ENCODE assay signal across 1 cellular context in the genomic region with DNA sequence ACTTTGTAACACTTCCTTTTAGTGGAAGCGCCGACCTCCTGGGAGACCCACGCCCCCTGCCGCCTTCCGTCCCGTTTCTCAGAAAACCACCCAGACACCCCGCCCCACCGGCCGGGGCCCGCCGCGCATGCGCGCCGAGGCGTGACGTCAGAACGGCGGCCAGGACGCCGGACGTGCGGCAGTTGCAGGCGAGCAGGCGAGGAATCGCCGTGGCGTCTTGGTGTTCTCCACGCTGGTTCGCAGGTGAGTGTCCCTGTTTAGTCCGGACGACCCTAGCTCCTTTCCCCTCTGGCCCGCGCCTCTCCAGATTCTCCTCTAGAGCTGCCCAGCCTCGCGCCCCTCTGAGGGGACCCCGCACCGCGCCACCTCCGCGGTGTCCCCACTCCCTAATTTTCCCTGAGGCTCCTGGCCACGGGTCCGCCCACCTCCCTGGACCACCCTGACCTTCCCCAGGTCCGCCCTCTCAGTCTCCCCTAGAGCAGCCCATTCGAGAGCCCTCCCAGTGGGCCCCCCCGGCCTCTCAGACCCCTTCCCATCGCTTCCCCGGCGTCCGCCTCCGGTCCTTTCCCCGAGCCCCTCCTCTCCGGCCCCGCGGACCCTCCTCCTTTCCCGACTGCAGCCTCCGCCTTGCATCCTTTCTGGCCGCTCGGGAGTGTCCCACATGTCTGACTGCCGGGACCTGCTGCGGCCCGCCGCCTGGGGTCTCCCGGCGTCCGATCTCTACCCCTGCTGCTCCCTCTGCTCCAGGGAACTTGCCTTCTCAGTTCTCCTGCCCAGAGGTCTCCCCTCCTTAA.
TF ChIP-seq lines count a peak whose summit lies in the region.

A gene with protein sequence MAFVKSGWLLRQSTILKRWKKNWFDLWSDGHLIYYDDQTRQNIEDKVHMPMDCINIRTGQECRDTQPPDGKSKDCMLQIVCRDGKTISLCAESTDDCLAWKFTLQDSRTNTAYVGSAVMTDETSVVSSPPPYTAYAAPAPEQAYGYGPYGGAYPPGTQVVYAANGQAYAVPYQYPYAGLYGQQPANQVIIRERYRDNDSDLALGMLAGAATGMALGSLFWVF (plus strand): TSS at position 181 of the 794 bp plus-strand sequence. CDS start 15,606 bp downstream, outside the sequence.

TF ChIP-seq in HepG2, 621 proteins besides CTCF, POLR2A, EP300 and RAD21 (continued from another document and continues in another):
- TF ChIP-seq ELF4 (CRISPR knock-in tag; IDR thresholded peaks at IDR 0.05; ENCODE audit: borderline replicate concordance) = no peak; the same call in 1 of the 2 replicates
- TF ChIP-seq, protein P1, sequence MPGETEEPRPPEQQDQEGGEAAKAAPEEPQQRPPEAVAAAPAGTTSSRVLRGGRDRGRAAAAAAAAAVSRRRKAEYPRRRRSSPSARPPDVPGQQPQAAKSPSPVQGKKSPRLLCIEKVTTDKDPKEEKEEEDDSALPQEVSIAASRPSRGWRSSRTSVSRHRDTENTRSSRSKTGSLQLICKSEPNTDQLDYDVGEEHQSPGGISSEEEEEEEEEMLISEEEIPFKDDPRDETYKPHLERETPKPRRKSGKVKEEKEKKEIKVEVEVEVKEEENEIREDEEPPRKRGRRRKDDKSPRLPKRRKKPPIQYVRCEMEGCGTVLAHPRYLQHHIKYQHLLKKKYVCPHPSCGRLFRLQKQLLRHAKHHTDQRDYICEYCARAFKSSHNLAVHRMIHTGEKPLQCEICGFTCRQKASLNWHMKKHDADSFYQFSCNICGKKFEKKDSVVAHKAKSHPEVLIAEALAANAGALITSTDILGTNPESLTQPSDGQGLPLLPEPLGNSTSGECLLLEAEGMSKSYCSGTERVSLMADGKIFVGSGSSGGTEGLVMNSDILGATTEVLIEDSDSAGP (CRISPR knock-in tag; IDR thresholded peaks at IDR 0.05; ENCODE audit: borderline replicate concordance) = peak; percentile 3; the same call in 1 of the 2 replicates
- TF ChIP-seq, protein P2, sequence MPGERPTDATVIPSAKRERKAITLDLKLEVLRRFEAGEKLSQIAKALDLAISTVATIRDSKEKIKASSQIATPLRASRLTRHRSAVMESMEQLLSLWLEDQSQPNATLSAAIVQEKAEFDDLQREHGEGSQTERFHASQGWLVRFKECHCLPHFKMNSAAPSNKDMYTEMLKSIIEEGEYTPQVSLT (CRISPR knock-in tag; IDR thresholded peaks at IDR 0.05; ENCODE audit: borderline replicate concordance, low read depth) = no peak
- no peak for TF ChIP-seq ZNF232 (CRISPR knock-in tag; IDR thresholded peaks at IDR 0.05; ENCODE audit: borderline replicate concordance)
- TF ChIP-seq, protein P3, sequence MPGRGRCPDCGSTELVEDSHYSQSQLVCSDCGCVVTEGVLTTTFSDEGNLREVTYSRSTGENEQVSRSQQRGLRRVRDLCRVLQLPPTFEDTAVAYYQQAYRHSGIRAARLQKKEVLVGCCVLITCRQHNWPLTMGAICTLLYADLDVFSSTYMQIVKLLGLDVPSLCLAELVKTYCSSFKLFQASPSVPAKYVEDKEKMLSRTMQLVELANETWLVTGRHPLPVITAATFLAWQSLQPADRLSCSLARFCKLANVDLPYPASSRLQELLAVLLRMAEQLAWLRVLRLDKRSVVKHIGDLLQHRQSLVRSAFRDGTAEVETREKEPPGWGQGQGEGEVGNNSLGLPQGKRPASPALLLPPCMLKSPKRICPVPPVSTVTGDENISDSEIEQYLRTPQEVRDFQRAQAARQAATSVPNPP (CRISPR knock-in tag; IDR thresholded peaks at IDR 0.05) = 0 out of 2 replicates have a peak, but pooled peaks have one; percentile 22
- no peak for TF ChIP-seq ZNF431 (CRISPR knock-in tag; IDR thresholded peaks at IDR 0.05; ENCODE audit: borderline replicate concordance, low read depth)
- peak; percentile 59; the same call in 1 of the 2 replicates for TF ChIP-seq MXD4 (CRISPR knock-in tag; IDR thresholded peaks at IDR 0.05)
- TF ChIP-seq, protein P4, sequence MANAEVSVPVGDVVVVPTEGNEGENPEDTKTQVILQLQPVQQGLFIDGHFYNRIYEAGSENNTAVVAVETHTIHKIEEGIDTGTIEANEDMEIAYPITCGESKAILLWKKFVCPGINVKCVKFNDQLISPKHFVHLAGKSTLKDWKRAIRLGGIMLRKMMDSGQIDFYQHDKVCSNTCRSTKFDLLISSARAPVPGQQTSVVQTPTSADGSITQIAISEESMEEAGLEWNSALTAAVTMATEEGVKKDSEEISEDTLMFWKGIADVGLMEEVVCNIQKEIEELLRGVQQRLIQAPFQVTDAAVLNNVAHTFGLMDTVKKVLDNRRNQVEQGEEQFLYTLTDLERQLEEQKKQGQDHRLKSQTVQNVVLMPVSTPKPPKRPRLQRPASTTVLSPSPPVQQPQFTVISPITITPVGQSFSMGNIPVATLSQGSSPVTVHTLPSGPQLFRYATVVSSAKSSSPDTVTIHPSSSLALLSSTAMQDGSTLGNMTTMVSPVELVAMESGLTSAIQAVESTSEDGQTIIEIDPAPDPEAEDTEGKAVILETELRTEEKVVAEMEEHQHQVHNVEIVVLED (CRISPR knock-in tag; IDR thresholded peaks at IDR 0.05; ENCODE audit: borderline replicate concordance) = peak; percentile 91
- TF ChIP-seq, protein P5, sequence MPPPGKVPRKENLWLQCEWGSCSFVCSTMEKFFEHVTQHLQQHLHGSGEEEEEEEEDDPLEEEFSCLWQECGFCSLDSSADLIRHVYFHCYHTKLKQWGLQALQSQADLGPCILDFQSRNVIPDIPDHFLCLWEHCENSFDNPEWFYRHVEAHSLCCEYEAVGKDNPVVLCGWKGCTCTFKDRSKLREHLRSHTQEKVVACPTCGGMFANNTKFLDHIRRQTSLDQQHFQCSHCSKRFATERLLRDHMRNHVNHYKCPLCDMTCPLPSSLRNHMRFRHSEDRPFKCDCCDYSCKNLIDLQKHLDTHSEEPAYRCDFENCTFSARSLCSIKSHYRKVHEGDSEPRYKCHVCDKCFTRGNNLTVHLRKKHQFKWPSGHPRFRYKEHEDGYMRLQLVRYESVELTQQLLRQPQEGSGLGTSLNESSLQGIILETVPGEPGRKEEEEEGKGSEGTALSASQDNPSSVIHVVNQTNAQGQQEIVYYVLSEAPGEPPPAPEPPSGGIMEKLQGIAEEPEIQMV (CRISPR knock-in tag; IDR thresholded peaks at IDR 0.05; ENCODE audit: low read depth) = no peak; the same call in 1 of the 2 replicates
- TF ChIP-seq XRCC5 (optimal IDR thresholded peaks at IDR 0.05; ENCODE audit: low read length) = no peak
- no peak; the same call in 1 of the 2 replicates for TF ChIP-seq ZNF670 (CRISPR knock-in tag; IDR thresholded peaks at IDR 0.05; ENCODE audit: borderline replicate concordance)
- TF ChIP-seq, protein P6, sequence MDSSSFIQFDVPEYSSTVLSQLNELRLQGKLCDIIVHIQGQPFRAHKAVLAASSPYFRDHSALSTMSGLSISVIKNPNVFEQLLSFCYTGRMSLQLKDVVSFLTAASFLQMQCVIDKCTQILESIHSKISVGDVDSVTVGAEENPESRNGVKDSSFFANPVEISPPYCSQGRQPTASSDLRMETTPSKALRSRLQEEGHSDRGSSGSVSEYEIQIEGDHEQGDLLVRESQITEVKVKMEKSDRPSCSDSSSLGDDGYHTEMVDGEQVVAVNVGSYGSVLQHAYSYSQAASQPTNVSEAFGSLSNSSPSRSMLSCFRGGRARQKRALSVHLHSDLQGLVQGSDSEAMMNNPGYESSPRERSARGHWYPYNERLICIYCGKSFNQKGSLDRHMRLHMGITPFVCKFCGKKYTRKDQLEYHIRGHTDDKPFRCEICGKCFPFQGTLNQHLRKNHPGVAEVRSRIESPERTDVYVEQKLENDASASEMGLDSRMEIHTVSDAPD (CRISPR knock-in tag; IDR thresholded peaks at IDR 0.05) = peak; percentile 63; the same call in 1 of the 2 replicates
- peak; percentile 44; the same call in 1 of the 2 replicates for TF ChIP-seq DMAP1 (CRISPR knock-in tag; IDR thresholded peaks at IDR 0.05)
- TF ChIP-seq SMAD9 (CRISPR knock-in tag; IDR thresholded peaks at IDR 0.05) = 0 out of 2 replicates have a peak, but pooled peaks have one; percentile 53
- TF ChIP-seq ZNF790 (CRISPR knock-in tag; IDR thresholded peaks at IDR 0.05; ENCODE audit: borderline replicate concordance) = 0 out of 2 replicates have a peak, but pooled peaks have one; percentile 42
- no peak for TF ChIP-seq FOXM1 (CRISPR knock-in tag; IDR thresholded peaks at IDR 0.05)
- TF ChIP-seq, protein P7, sequence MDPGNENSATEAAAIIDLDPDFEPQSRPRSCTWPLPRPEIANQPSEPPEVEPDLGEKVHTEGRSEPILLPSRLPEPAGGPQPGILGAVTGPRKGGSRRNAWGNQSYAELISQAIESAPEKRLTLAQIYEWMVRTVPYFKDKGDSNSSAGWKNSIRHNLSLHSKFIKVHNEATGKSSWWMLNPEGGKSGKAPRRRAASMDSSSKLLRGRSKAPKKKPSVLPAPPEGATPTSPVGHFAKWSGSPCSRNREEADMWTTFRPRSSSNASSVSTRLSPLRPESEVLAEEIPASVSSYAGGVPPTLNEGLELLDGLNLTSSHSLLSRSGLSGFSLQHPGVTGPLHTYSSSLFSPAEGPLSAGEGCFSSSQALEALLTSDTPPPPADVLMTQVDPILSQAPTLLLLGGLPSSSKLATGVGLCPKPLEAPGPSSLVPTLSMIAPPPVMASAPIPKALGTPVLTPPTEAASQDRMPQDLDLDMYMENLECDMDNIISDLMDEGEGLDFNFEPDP (CRISPR knock-in tag; conservative IDR thresholded peaks at IDR 0.05) = no peak
- no peak; the same call in 1 of the 2 replicates for TF ChIP-seq WIZ (CRISPR knock-in tag; IDR thresholded peaks at IDR 0.05)
- no peak for TF ChIP-seq EZH2 (conservative IDR thresholded peaks at IDR 0.05; ENCODE audit: low read depth, low read length)
- no peak for TF ChIP-seq IKZF1 (IDR thresholded peaks at IDR 0.05)
- TF ChIP-seq, protein P8, sequence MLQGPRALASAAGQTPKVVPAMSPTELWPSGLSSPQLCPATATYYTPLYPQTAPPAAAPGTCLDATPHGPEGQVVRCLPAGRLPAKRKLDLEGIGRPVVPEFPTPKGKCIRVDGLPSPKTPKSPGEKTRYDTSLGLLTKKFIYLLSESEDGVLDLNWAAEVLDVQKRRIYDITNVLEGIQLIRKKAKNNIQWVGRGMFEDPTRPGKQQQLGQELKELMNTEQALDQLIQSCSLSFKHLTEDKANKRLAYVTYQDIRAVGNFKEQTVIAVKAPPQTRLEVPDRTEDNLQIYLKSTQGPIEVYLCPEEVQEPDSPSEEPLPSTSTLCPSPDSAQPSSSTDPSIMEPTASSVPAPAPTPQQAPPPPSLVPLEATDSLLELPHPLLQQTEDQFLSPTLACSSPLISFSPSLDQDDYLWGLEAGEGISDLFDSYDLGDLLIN (CRISPR knock-in tag; IDR thresholded peaks at IDR 0.05; ENCODE audit: borderline replicate concordance) = 0 out of 2 replicates have a peak, but pooled peaks have one; percentile 16
- peak; percentile 96 for TF ChIP-seq ZNF816 (CRISPR knock-in tag; IDR thresholded peaks at IDR 0.05; ENCODE audit: borderline replicate concordance)
- TF ChIP-seq ZNF33A (CRISPR knock-in tag; IDR thresholded peaks at IDR 0.05; ENCODE audit: borderline replicate concordance) = peak; percentile 55; the same call in 1 of the 2 replicates
- TF ChIP-seq KDM4B (CRISPR knock-in tag; IDR thresholded peaks at IDR 0.05) = no peak
- TF ChIP-seq, protein P9, sequence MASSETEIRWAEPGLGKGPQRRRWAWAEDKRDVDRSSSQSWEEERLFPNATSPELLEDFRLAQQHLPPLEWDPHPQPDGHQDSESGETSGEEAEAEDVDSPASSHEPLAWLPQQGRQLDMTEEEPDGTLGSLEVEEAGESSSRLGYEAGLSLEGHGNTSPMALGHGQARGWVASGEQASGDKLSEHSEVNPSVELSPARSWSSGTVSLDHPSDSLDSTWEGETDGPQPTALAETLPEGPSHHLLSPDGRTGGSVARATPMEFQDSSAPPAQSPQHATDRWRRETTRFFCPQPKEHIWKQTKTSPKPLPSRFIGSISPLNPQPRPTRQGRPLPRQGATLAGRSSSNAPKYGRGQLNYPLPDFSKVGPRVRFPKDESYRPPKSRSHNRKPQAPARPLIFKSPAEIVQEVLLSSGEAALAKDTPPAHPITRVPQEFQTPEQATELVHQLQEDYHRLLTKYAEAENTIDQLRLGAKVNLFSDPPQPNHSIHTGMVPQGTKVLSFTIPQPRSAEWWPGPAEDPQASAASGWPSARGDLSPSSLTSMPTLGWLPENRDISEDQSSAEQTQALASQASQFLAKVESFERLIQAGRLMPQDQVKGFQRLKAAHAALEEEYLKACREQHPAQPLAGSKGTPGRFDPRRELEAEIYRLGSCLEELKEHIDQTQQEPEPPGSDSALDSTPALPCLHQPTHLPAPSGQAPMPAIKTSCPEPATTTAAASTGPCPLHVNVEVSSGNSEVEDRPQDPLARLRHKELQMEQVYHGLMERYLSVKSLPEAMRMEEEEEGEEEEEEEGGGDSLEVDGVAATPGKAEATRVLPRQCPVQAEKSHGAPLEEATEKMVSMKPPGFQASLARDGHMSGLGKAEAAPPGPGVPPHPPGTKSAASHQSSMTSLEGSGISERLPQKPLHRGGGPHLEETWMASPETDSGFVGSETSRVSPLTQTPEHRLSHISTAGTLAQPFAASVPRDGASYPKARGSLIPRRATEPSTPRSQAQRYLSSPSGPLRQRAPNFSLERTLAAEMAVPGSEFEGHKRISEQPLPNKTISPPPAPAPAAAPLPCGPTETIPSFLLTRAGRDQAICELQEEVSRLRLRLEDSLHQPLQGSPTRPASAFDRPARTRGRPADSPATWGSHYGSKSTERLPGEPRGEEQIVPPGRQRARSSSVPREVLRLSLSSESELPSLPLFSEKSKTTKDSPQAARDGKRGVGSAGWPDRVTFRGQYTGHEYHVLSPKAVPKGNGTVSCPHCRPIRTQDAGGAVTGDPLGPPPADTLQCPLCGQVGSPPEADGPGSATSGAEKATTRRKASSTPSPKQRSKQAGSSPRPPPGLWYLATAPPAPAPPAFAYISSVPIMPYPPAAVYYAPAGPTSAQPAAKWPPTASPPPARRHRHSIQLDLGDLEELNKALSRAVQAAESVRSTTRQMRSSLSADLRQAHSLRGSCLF (CRISPR knock-in tag; IDR thresholded peaks at IDR 0.05; ENCODE audit: borderline replicate concordance) = no peak
- TF ChIP-seq ZNF644 (CRISPR knock-in tag; IDR thresholded peaks at IDR 0.05; ENCODE audit: low read depth) = no peak
- no peak for TF ChIP-seq ZFP36L2 (CRISPR knock-in tag; IDR thresholded peaks at IDR 0.05)
- no peak for TF ChIP-seq SMC3 (IDR thresholded peaks at IDR 0.05; ENCODE audit: low read length)
- no peak for TF ChIP-seq GPN1 (CRISPR knock-in tag; IDR thresholded peaks at IDR 0.05; ENCODE audit: borderline replicate concordance)
- TF ChIP-seq, protein P10, sequence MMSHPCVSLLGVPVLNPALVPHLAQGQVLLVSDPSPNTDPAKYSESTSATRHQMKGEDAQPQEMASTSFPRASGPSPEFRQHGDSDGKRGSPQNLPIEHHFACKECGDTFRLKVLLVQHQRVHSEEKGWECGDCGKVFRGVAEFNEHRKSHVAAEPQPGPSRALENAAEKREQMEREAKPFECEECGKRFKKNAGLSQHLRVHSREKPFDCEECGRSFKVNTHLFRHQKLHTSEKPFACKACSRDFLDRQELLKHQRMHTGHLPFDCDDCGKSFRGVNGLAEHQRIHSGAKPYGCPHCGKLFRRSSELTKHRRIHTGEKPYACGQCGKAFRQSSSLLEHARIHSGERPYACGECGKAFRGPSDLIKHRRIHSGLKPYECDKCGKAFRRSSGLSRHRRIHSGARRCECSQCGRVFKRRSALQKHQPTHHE (CRISPR knock-in tag; IDR thresholded peaks at IDR 0.05; ENCODE audit: borderline replicate concordance) = no peak
- TF ChIP-seq ZNF788 (CRISPR knock-in tag; IDR thresholded peaks at IDR 0.05; ENCODE audit: borderline replicate concordance) = peak; percentile 37; the same call in 1 of the 2 replicates
- no peak for TF ChIP-seq JUN (CRISPR knock-in tag; IDR thresholded peaks at IDR 0.05)
- 0 out of 2 replicates have a peak, but pooled peaks have one; percentile 9 for TF ChIP-seq TSC22D2 (CRISPR knock-in tag; IDR thresholded peaks at IDR 0.05; ENCODE audit: borderline replicate concordance)
- TF ChIP-seq RARG (CRISPR knock-in tag; IDR thresholded peaks at IDR 0.05; ENCODE audit: low read depth) = no peak
